In genomic region chr9:101433229-101433628, GRCh38 we compare ENCODE assay signal across 1 cellular context.
TF ChIP-seq lines count a peak whose summit lies in the region.

No MANE protein-coding gene starts in this region.

TF ChIP-seq in HepG2, 621 proteins besides CTCF, POLR2A, EP300 and RAD21 (continues in another document):
- no peak for TF ChIP-seq DZIP1 (CRISPR knock-in tag; IDR thresholded peaks at IDR 0.05)
- TF ChIP-seq BCL3 (CRISPR knock-in tag; IDR thresholded peaks at IDR 0.05): no peak
- no peak for TF ChIP-seq ZBTB3 (CRISPR knock-in tag; IDR thresholded peaks at IDR 0.05; ENCODE audit: borderline replicate concordance, low read depth)
- TF ChIP-seq ZNF264 (CRISPR knock-in tag; IDR thresholded peaks at IDR 0.05): peak; percentile 28; the same call in 1 of the 2 replicates
- TF ChIP-seq TAF15 (IDR thresholded peaks at IDR 0.05; ENCODE audit: low read depth, low read length, poor library complexity, severe bottlenecking): no peak
- TF ChIP-seq TBP (CRISPR knock-in tag; IDR thresholded peaks at IDR 0.05): no peak
- TF ChIP-seq ZBTB2 (CRISPR knock-in tag; IDR thresholded peaks at IDR 0.05; ENCODE audit: low read depth): no peak
- peak; percentile 23; the same call in 1 of the 2 replicates for TF ChIP-seq FOXK2 (IDR thresholded peaks at IDR 0.05)
- no peak for TF ChIP-seq ZNF772 (CRISPR knock-in tag; IDR thresholded peaks at IDR 0.05)
- TF ChIP-seq GTF3A (CRISPR knock-in tag; conservative IDR thresholded peaks at IDR 0.05): no peak
- TF ChIP-seq ZNF232 (CRISPR knock-in tag; IDR thresholded peaks at IDR 0.05; ENCODE audit: borderline replicate concordance): no peak
- peak; percentile 100 for TF ChIP-seq HOMEZ (CRISPR knock-in tag; IDR thresholded peaks at IDR 0.05; ENCODE audit: low read depth)
- no peak for TF ChIP-seq NFATC3 (CRISPR knock-in tag; IDR thresholded peaks at IDR 0.05)
- TF ChIP-seq ZNF598 (CRISPR knock-in tag; IDR thresholded peaks at IDR 0.05; ENCODE audit: borderline replicate concordance): no peak
- TF ChIP-seq TCF12 (IDR thresholded peaks at IDR 0.05): no peak
- TF ChIP-seq TCF12 (CRISPR knock-in tag; IDR thresholded peaks at IDR 0.05): no peak
- no peak for TF ChIP-seq BATF2 (CRISPR knock-in tag; IDR thresholded peaks at IDR 0.05)
- TF ChIP-seq IKZF1 (IDR thresholded peaks at IDR 0.05): no peak
- no peak for TF ChIP-seq ZNF121 (CRISPR knock-in tag; IDR thresholded peaks at IDR 0.05)
- no peak for TF ChIP-seq ZNF501 (CRISPR knock-in tag; IDR thresholded peaks at IDR 0.05)
- no peak for TF ChIP-seq SRSF4 (IDR thresholded peaks at IDR 0.05; ENCODE audit: low read depth, low read length, poor library complexity, severe bottlenecking)
- TF ChIP-seq HDAC6 (IDR thresholded peaks at IDR 0.05; ENCODE audit: low read depth, low read length): no peak
- TF ChIP-seq ZSCAN20 (CRISPR knock-in tag; IDR thresholded peaks at IDR 0.05; ENCODE audit: borderline replicate concordance): no peak
- no peak for TF ChIP-seq ZNF383 (CRISPR knock-in tag; IDR thresholded peaks at IDR 0.05; ENCODE audit: borderline replicate concordance)
- TF ChIP-seq EEA1 (CRISPR knock-in tag; IDR thresholded peaks at IDR 0.05; ENCODE audit: borderline replicate concordance): no peak
- TF ChIP-seq ZNF784 (CRISPR knock-in tag; IDR thresholded peaks at IDR 0.05; ENCODE audit: borderline replicate concordance): no peak
- peak; percentile 85; the same call in 1 of the 2 replicates for TF ChIP-seq ZNF644 (CRISPR knock-in tag; IDR thresholded peaks at IDR 0.05; ENCODE audit: low read depth)
- no peak for TF ChIP-seq ZNF7 (CRISPR knock-in tag; IDR thresholded peaks at IDR 0.05)
- no peak for TF ChIP-seq CBX5 (CRISPR knock-in tag; IDR thresholded peaks at IDR 0.05; ENCODE audit: borderline replicate concordance)
- TF ChIP-seq RFX1 (IDR thresholded peaks at IDR 0.05): no peak
- TF ChIP-seq SOX5 (CRISPR knock-in tag; IDR thresholded peaks at IDR 0.05; ENCODE audit: borderline replicate concordance): peak; percentile 91
- TF ChIP-seq SKIL (CRISPR knock-in tag; IDR thresholded peaks at IDR 0.05; ENCODE audit: borderline replicate concordance): peak; percentile 53; the same call in 1 of the 2 replicates
- no peak for TF ChIP-seq GMEB2 (CRISPR knock-in tag; IDR thresholded peaks at IDR 0.05; ENCODE audit: low read depth)
- no peak for TF ChIP-seq ZNF138 (CRISPR knock-in tag; IDR thresholded peaks at IDR 0.05; ENCODE audit: low read depth)
- no peak for TF ChIP-seq ARHGAP35 (CRISPR knock-in tag; IDR thresholded peaks at IDR 0.05; ENCODE audit: borderline replicate concordance)
- TF ChIP-seq ZNF674 (CRISPR knock-in tag; IDR thresholded peaks at IDR 0.05; ENCODE audit: low read depth): no peak
- TF ChIP-seq NFE2L2 (IDR thresholded peaks at IDR 0.05; ENCODE audit: low read length): no peak
- TF ChIP-seq ATF5 (CRISPR knock-in tag; IDR thresholded peaks at IDR 0.05; ENCODE audit: low read depth): no peak
- TF ChIP-seq ZNF280D (CRISPR knock-in tag; IDR thresholded peaks at IDR 0.05): no peak
- TF ChIP-seq POGZ (CRISPR knock-in tag; IDR thresholded peaks at IDR 0.05): peak; percentile 98
- no peak; the same call in 1 of the 2 replicates for TF ChIP-seq MBD4 (IDR thresholded peaks at IDR 0.05; ENCODE audit: borderline replicate concordance, low read length)
- TF ChIP-seq FOSL1 (CRISPR knock-in tag; IDR thresholded peaks at IDR 0.05; ENCODE audit: borderline replicate concordance): no peak
- TF ChIP-seq JDP2 (CRISPR knock-in tag; IDR thresholded peaks at IDR 0.05; ENCODE audit: borderline replicate concordance): no peak
- TF ChIP-seq PTBP1 (IDR thresholded peaks at IDR 0.05; ENCODE audit: low read depth, low read length, poor library complexity, severe bottlenecking): no peak
- TF ChIP-seq ZBTB4 (CRISPR knock-in tag; IDR thresholded peaks at IDR 0.05; ENCODE audit: borderline replicate concordance): no peak
- no peak for TF ChIP-seq AGO2 (optimal IDR thresholded peaks at IDR 0.05; ENCODE audit: low read depth, low read length)
